Comparison of ENCODE assay signal across 8 cellular contexts in genomic region chr12:6465467-6466183, GRCh38. TPM values are rescaled to one million over a fixed set of nuclear protein-coding genes. Genes with fewer than 3 reads are reported as not detected.
DNase-seq lines count a peak whose midpoint lies in the region; ATAC-seq, FAIRE-seq and TF ChIP-seq lines count a peak whose summit lies in the region.

No MANE protein-coding gene starts in this region.

- H3K9me3 ChIP-seq in NT2/D1 (ENCODE audit: insufficient read depth, low read length), result peaks cover 13% of the 10 kb centered on the region; the same call in 1 of the 2 replicates
- no peaks in the 10 kb centered on the region for H3K9me3 ChIP-seq in small intestine (ENCODE audit: control insufficient read depth, low read depth)

- FAIRE-seq in small intestine (lab: Jason Lieb, UNC), result no peak

- no peaks in the 10 kb centered on the region for H3K27me3 ChIP-seq in NT2/D1 (ENCODE audit: insufficient read depth, insufficient read length)
- H3K27me3 ChIP-seq in small intestine (ENCODE audit: control insufficient read depth in 2 of 2, insufficient read depth in 2 of 2, low read length in 2 of 2), result no peaks in the 10 kb centered on the region

- H3K4me1 ChIP-seq in NT2/D1 (ENCODE audit: insufficient read depth, insufficient read length), result peaks cover 10% of the 10 kb centered on the region
- H3K4me1 ChIP-seq in small intestine (ENCODE audit: control insufficient read depth in 2 of 2, insufficient read depth in 1 of 2, low read depth in 1 of 2, low read length in 1 of 2), result peaks cover 0 to 3% of the 10 kb centered on the region in 2 donors

- peaks cover 80% of the 10 kb centered on the region for H3K36me3 ChIP-seq in NT2/D1 (ENCODE audit: insufficient read depth, insufficient read length, low read length)
- H3K36me3 ChIP-seq in small intestine (ENCODE audit: control insufficient read depth in 2 of 2, insufficient read depth in 2 of 2, low read length in 2 of 2), result peaks cover 8 to 24% of the 10 kb centered on the region in 2 donors

- in situ Hi-C loops in astrocyte of the cerebellum (cut with HindIII; ENCODE audit: low sequenced_read_pairs), result loop anchor here (10.0 kb wide), 1 partner anchor 71 kb away; no protein-coding TSS in a partner anchor

- H3K4me3 ChIP-seq in NT2/D1 (ENCODE audit: insufficient read length, low read depth) (no peak overlapping the region), astrocyte of the cerebellum (ENCODE audit: low read depth, low read length) (no peak overlapping the region), small intestine (ENCODE audit: low read depth in 1 of 2, low read length in 2 of 2) (no peak overlapping the region)

- ATAC-seq in GM18858 (IDR thresholded peaks at IDR 0.05; ENCODE audit: unreplicated experiment), result no peak
- ATAC-seq in HG03139 (IDR thresholded peaks at IDR 0.05; ENCODE audit: unreplicated experiment), result no peak

- WGBS in small intestine, 3 donors, result 31 to 43% (median 37%) methylated on average over 6 of the region's 6 CpGs

- no peak overlapping the region for H3K27ac ChIP-seq in small intestine (ENCODE audit: low read depth in 1 of 2, low read length in 1 of 2)

- TF ChIP-seq CTCF in astrocyte of the cerebellum (IDR thresholded peaks at IDR 0.05; ENCODE audit: low read depth, low read length, missing control alignments), result peak; percentile 95

- DNase-seq in DMS153 (lab: John Stamatoyannopoulos, UW), result peak; percentile 39
- peak; percentile 47 for DNase-seq in HK-2 (ENCODE audit: unreplicated experiment)
- DNase-seq in NT2/D1 (ENCODE audit: low read depth, low spot score), result peak; percentile 97
- peak; percentile 66 for DNase-seq in astrocyte of the cerebellum (ENCODE audit: low read depth)
- DNase-seq in iPS DF 4.7 (ENCODE audit: extremely low read depth, low spot score), result peak; percentile 68
- peak; percentile 73 for DNase-seq in small intestine

- H3K9ac ChIP-seq in NT2/D1 (ENCODE audit: insufficient read length, low read depth), result no peak overlapping the region

RNA-seq across cellular contexts. Expression of gene VAMP1, which starts 4.9 kb away (rescaled TPM):
- polyA plus RNA-seq in small intestine, result 1 to 10 TPM; 1.6 to 5.8 (median 1.8) TPM

RNA-seq across cellular contexts. Expression of gene TAPBPL, which starts 13.8 kb away (rescaled TPM):
- polyA plus RNA-seq in small intestine, result 10 to 100 TPM; 26.4 to 38.6 (median 31.5) TPM

RNA-seq across cellular contexts. Expression of gene CD27, which starts 20.9 kb away (rescaled TPM):
- polyA plus RNA-seq in small intestine, result 10 to 100 TPM in 1 of 3 donors, 1 to 10 TPM in 1, under 1 TPM in 1; 0.45 to 16.2 (median 3.7) TPM

RNA-seq across cellular contexts. Expression of gene MRPL51, which starts 27.4 kb away (rescaled TPM):
- 100 to 1,000 TPM in 1 of 3 donors, 10 to 100 TPM in 2; 88.1 to 126 (median 89.5) TPM for polyA plus RNA-seq in small intestine

RNA-seq across cellular contexts. Expression of gene NCAPD2, which starts 28.3 kb away (rescaled TPM):
- 10 to 100 TPM in 2 of 3 donors, 1 to 10 TPM in 1; 6.5 to 30.9 (median 13.2) TPM for polyA plus RNA-seq in small intestine

Comparison
In these comparisons a context has a peak if more than half of its experiments do, and no peak if none do; other contexts are left out.
1. DNase-seq: peak in every context shown above with its lines; median percentile 97 in NT2/D1; 73 in small intestine; 68 in iPS DF 4.7; 66 in astrocyte of the cerebellum; 47 in HK-2; 39 in DMS153.